12 cellular contexts compared by ENCODE assay signal in genomic region chr12:89574736-89575208, GRCh38. TPM values are rescaled to one million over a fixed set of nuclear protein-coding genes. Genes with fewer than 3 reads are reported as not detected.
DNase-seq lines count a peak whose midpoint lies in the region; ATAC-seq and TF ChIP-seq lines count a peak whose summit lies in the region.
"Had no signal": no experiment of that assay in that cellular context is flagged by ENCODE, and none has a peak within 500 bp of the region (broad histone marks: within the 10 kb centered on the region; RNA-seq: fewer than 3 reads in every experiment).

No MANE protein-coding gene starts in this region.

- H3K18ac ChIP-seq in mesenchymal stem cell (ENCODE audit: low read depth in 1 of 2, low read length in 2 of 2) = no peak overlapping the region

- peaks cover 0 to 2% (median 0%) of the 10 kb centered on the region in 7 donors for H3K4me1 Mint-ChIP-seq in naive thymus-derived CD4-positive, alpha-beta T cell

- DNase-seq in AML-193 (lab: John Stamatoyannopoulos, UW) (peak; percentile 51 to 52), HT1080 (ENCODE audit: low read depth) (peak; percentile 68), astrocyte of the cerebellum (ENCODE audit: low read depth) (peak; percentile 84), mesenchymal stem cell (peak; percentile 79), colonic mucosa (no peak)
- DNase-seq in activated naive CD4-positive, alpha-beta T cell (lab: John Stamatoyannopoulos, UW) = no peak
- no peak for DNase-seq in naive thymus-derived CD4-positive, alpha-beta T cell
- DNase-seq: activated B cell treated with CpG ODN at 0.5 μM for 24 hours, NCI-H524, upper lobe of left lung had no signal

- intact Hi-C loops in naive thymus-derived CD4-positive, alpha-beta T cell (cut with micrococcal nuclease) = no loop called here
- intact Hi-C loops in colonic mucosa (cut with DNase I) = no loop called here

- peak overlapping the region; percentile 90 for H3K27ac ChIP-seq in mesenchymal stem cell (ENCODE audit: low read length, poor library complexity, severe bottlenecking)
- H3K27ac ChIP-seq in naive thymus-derived CD4-positive, alpha-beta T cell (ENCODE audit: low read depth, low read length) = no peak overlapping the region
- no peak overlapping the region for H3K27ac ChIP-seq in colonic mucosa
- H3K27ac ChIP-seq: ascending aorta, upper lobe of left lung had no signal

- H2AFZ ChIP-seq in mesenchymal stem cell (ENCODE audit: low read depth, low read length) = no peak overlapping the region

- in situ Hi-C loops in astrocyte of the cerebellum (cut with HindIII; ENCODE audit: low sequenced_read_pairs) = no loop called here

- no peak for TF ChIP-seq CTCF in astrocyte of the cerebellum (IDR thresholded peaks at IDR 0.05; ENCODE audit: low read depth, low read length, missing control alignments)
- TF ChIP-seq CTCF in colonic mucosa (IDR thresholded peaks at IDR 0.05) = no peak

- H3K27me3 Mint-ChIP-seq in naive thymus-derived CD4-positive, alpha-beta T cell = no peaks in the 10 kb centered on the region
- H3K27me3 Mint-ChIP-seq: activated B cell treated with CpG ODN at 0.5 μM for 24 hours had no signal

- peak overlapping the region; percentile 37 for H3K9ac ChIP-seq in mesenchymal stem cell (ENCODE audit: low read length)
- no peak overlapping the region for H3K9ac ChIP-seq in colonic mucosa (ENCODE audit: low read depth in 2 of 2, low read length in 2 of 2)

- no peaks in the 10 kb centered on the region for H3K27me3 ChIP-seq in mesenchymal stem cell (ENCODE audit: control insufficient read depth in 1 of 2, insufficient read depth in 1 of 2, low read length in 2 of 2)
- H3K27me3 ChIP-seq in naive thymus-derived CD4-positive, alpha-beta T cell (ENCODE audit: control insufficient read depth in 2 of 2, insufficient read depth in 2 of 2, low read length in 2 of 2) = no peaks in the 10 kb centered on the region
- no peaks in the 10 kb centered on the region for H3K27me3 ChIP-seq in colonic mucosa
- H3K27me3 ChIP-seq: ascending aorta, upper lobe of left lung had no signal

- no peak overlapping the region for H2BK5ac ChIP-seq in mesenchymal stem cell (ENCODE audit: low read depth, low read length, poor library complexity, severe bottlenecking)

- WGBS in mesenchymal stem cell = 0% methylated on average over 1 of the region's 2 CpGs

- no peaks in the 10 kb centered on the region for H3K36me3 Mint-ChIP-seq in naive thymus-derived CD4-positive, alpha-beta T cell

- H3K9me3 ChIP-seq in mesenchymal stem cell (ENCODE audit: control insufficient read depth, low read length) (no peaks in the 10 kb centered on the region), colonic mucosa (no peaks in the 10 kb centered on the region)
- H3K9me3 ChIP-seq in naive thymus-derived CD4-positive, alpha-beta T cell (ENCODE audit: control insufficient read depth in 2 of 3, low read length in 3 of 3) = no peaks in the 10 kb centered on the region
- H3K9me3 ChIP-seq: ascending aorta, upper lobe of left lung had no signal

- H3K23ac ChIP-seq in mesenchymal stem cell (ENCODE audit: low read length in 2 of 2) = no peak overlapping the region

- H3K14ac ChIP-seq in mesenchymal stem cell (ENCODE audit: low read length in 2 of 2) = no peak overlapping the region

- H3K4ac ChIP-seq in mesenchymal stem cell (ENCODE audit: low read depth in 1 of 2, low read length in 2 of 2) = peak overlapping the region in 1 of 2 experiments; percentile 10

- peak overlapping the region; percentile 53 for H3K4me2 ChIP-seq in mesenchymal stem cell (ENCODE audit: low read length, poor library complexity, severe bottlenecking)

- H4K8ac ChIP-seq in mesenchymal stem cell (ENCODE audit: low read length) = no peak overlapping the region

- H3K27ac Mint-ChIP-seq in naive thymus-derived CD4-positive, alpha-beta T cell = no peak overlapping the region
- H3K27ac Mint-ChIP-seq: activated B cell treated with CpG ODN at 0.5 μM for 24 hours had no signal

- H2BK12ac ChIP-seq in mesenchymal stem cell (ENCODE audit: low read length in 2 of 2) = no peak overlapping the region

- no peak overlapping the region for H3K4me3 Mint-ChIP-seq in naive thymus-derived CD4-positive, alpha-beta T cell
- H3K4me3 Mint-ChIP-seq: activated B cell treated with CpG ODN at 0.5 μM for 24 hours had no signal

- H3K4me3 ChIP-seq in astrocyte of the cerebellum (ENCODE audit: low read depth, low read length) (no peak overlapping the region), mesenchymal stem cell (ENCODE audit: insufficient read depth in 1 of 2, low read depth in 1 of 2, low read length in 2 of 2) (no peak overlapping the region), colonic mucosa (no peak overlapping the region)
- H3K4me3 ChIP-seq in naive thymus-derived CD4-positive, alpha-beta T cell (ENCODE audit: low read length) = no peak overlapping the region
- H3K4me3 ChIP-seq: ascending aorta, upper lobe of left lung had no signal

- H3K36me3 ChIP-seq in mesenchymal stem cell (ENCODE audit: control insufficient read depth in 1 of 2, insufficient read depth in 2 of 2, low read depth in 1 of 2, low read length in 2 of 2) (no peaks in the 10 kb centered on the region), colonic mucosa (no peaks in the 10 kb centered on the region)
- no peaks in the 10 kb centered on the region for H3K36me3 ChIP-seq in naive thymus-derived CD4-positive, alpha-beta T cell (ENCODE audit: control insufficient read depth in 2 of 3, insufficient read depth in 3 of 3, low read length in 3 of 3)
- H3K36me3 ChIP-seq: ascending aorta, upper lobe of left lung had no signal

- no peaks in the 10 kb centered on the region for H3K4me1 ChIP-seq in mesenchymal stem cell (ENCODE audit: control insufficient read depth, insufficient read depth, low read depth, low read length)
- H3K4me1 ChIP-seq in naive thymus-derived CD4-positive, alpha-beta T cell (ENCODE audit: control insufficient read depth in 2 of 2, insufficient read depth in 2 of 2, low read length in 2 of 2) = no peaks in the 10 kb centered on the region
- no peaks in the 10 kb centered on the region for H3K4me1 ChIP-seq in colonic mucosa
- H3K4me1 ChIP-seq: ascending aorta, upper lobe of left lung had no signal

- no peak overlapping the region for H2BK15ac ChIP-seq in mesenchymal stem cell (ENCODE audit: low read depth, poor library complexity, severe bottlenecking)

- H3K9me3 Mint-ChIP-seq in naive thymus-derived CD4-positive, alpha-beta T cell = no peaks in the 10 kb centered on the region
- H3K9me3 Mint-ChIP-seq: activated B cell treated with CpG ODN at 0.5 μM for 24 hours had no signal

- no peaks in the 10 kb centered on the region for H3K79me1 ChIP-seq in mesenchymal stem cell (replicated peaks; ENCODE audit: low read length, poor library complexity, severe bottlenecking)

- POLR2A ChIA-PET in naive thymus-derived CD4-positive, alpha-beta T cell (lab: Charles Lee) = no interaction called here

- no peak overlapping the region for H2AK5ac ChIP-seq in mesenchymal stem cell (ENCODE audit: low read length, severe bottlenecking)

- CTCF ChIA-PET in naive thymus-derived CD4-positive, alpha-beta T cell (lab: Charles Lee) = no interaction called here

- no peak for ATAC-seq in activated CD4-positive, CD25-positive, alpha-beta regulatory T cell treated with anti-CD3 and anti-CD28 coated beads, Interleukin-2, amount 50 U/mL, for 24 hours
- ATAC-seq in naive thymus-derived CD4-positive, alpha-beta T cell = no peak

- no peak overlapping the region for H4K91ac ChIP-seq in mesenchymal stem cell (ENCODE audit: low read length)

- H2BK120ac ChIP-seq in mesenchymal stem cell (ENCODE audit: low read depth, low read length) = no peak overlapping the region

RNA-seq across cellular contexts. Expression of gene POC1B, which starts 48.9 kb away (rescaled TPM):
- 15.1 and 19.3 TPM in 2 replicates for total RNA-seq in HT1080 (2014; rRNA removed; shearing (Covaris generic))
- 24.7 and 27.1 TPM in 2 replicates for polyA plus RNA-seq in HT1080 (2015; cell fraction: cytosol; rRNA removed)
- 19.6 and 26.5 TPM in 2 replicates for polyA plus RNA-seq in HT1080 (2015; cell fraction: nucleus; rRNA removed)
- polyA plus RNA-seq in mesenchymal stem cell (2013, experiment 1 of 2) = 6.7 TPM
- 6.9 TPM for polyA plus RNA-seq in mesenchymal stem cell (2013, experiment 2 of 2)
- total RNA-seq in naive thymus-derived CD4-positive, alpha-beta T cell = 10 to 100 TPM; 19.5 to 38.7 (median 23.4) TPM
- polyA plus RNA-seq in naive thymus-derived CD4-positive, alpha-beta T cell = 10 to 100 TPM; 19.4 to 28.0 TPM
- total RNA-seq in colonic mucosa = 10 to 100 TPM; 31.4 to 32.0 TPM

RNA-seq across cellular contexts. Expression of gene GALNT4, which starts 50.2 kb away (rescaled TPM):
- 13.7 and 14.0 TPM in 2 replicates for total RNA-seq in HT1080 (2014; rRNA removed; shearing (Covaris generic))
- polyA plus RNA-seq in HT1080 (2015; cell fraction: cytosol; rRNA removed) = 11.0 and 15.0 TPM in 2 replicates
- 25.2 and 27.4 TPM in 2 replicates for polyA plus RNA-seq in HT1080 (2015; cell fraction: nucleus; rRNA removed)
- polyA plus RNA-seq in mesenchymal stem cell (2013, experiment 1 of 2) = 4.8 TPM
- 4.8 TPM for polyA plus RNA-seq in mesenchymal stem cell (2013, experiment 2 of 2)
- 10 to 100 TPM in 2 of 5 experiments, 1 to 10 TPM in 3; 6.0 to 14.5 (median 9.9) TPM for total RNA-seq in naive thymus-derived CD4-positive, alpha-beta T cell
- 1 to 10 TPM; 2.5 TPM for polyA plus RNA-seq in naive thymus-derived CD4-positive, alpha-beta T cell
- total RNA-seq in colonic mucosa = 10 to 100 TPM; 37.2 to 54.4 TPM

Comparison
In these comparisons a context has a peak if more than half of its experiments do, and no peak if none do; other contexts are left out.
1. DNase-seq: peak in AML-193 (2 of 2), HT1080 (single experiment), astrocyte of the cerebellum (single experiment) and mesenchymal stem cell (single experiment); none in activated naive CD4-positive, alpha-beta T cell (0 of 4), naive thymus-derived CD4-positive, alpha-beta T cell (0 of 9) and colonic mucosa (single experiment).